ENCODE assay signal across 1 cellular context in genomic region chr5:136730426-136730825, GRCh38.
TF ChIP-seq lines count a peak whose summit lies in the region.

No MANE protein-coding gene starts in this region.

TF ChIP-seq in HCT116, 20 proteins besides CTCF, POLR2A, EP300 and RAD21 (continued from another document):
- TF ChIP-seq, protein P1, sequence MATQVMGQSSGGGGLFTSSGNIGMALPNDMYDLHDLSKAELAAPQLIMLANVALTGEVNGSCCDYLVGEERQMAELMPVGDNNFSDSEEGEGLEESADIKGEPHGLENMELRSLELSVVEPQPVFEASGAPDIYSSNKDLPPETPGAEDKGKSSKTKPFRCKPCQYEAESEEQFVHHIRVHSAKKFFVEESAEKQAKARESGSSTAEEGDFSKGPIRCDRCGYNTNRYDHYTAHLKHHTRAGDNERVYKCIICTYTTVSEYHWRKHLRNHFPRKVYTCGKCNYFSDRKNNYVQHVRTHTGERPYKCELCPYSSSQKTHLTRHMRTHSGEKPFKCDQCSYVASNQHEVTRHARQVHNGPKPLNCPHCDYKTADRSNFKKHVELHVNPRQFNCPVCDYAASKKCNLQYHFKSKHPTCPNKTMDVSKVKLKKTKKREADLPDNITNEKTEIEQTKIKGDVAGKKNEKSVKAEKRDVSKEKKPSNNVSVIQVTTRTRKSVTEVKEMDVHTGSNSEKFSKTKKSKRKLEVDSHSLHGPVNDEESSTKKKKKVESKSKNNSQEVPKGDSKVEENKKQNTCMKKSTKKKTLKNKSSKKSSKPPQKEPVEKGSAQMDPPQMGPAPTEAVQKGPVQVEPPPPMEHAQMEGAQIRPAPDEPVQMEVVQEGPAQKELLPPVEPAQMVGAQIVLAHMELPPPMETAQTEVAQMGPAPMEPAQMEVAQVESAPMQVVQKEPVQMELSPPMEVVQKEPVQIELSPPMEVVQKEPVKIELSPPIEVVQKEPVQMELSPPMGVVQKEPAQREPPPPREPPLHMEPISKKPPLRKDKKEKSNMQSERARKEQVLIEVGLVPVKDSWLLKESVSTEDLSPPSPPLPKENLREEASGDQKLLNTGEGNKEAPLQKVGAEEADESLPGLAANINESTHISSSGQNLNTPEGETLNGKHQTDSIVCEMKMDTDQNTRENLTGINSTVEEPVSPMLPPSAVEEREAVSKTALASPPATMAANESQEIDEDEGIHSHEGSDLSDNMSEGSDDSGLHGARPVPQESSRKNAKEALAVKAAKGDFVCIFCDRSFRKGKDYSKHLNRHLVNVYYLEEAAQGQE (IDR thresholded peaks at IDR 0.05; ENCODE audit: low read depth) = no peak
- no peak for TF ChIP-seq TCF7L2 (IDR thresholded peaks at IDR 0.05; ENCODE audit: borderline replicate concordance, extremely low read depth, insufficient read depth, insufficient read length)
- no peak for TF ChIP-seq ELF1 (IDR thresholded peaks at IDR 0.05; ENCODE audit: borderline replicate concordance, low read depth)
- no peak for TF ChIP-seq ZNF274 (IDR thresholded peaks at IDR 0.05; ENCODE audit: low read depth, low read length)
- TF ChIP-seq EZH2 (IDR thresholded peaks at IDR 0.05) = no peak
- TF ChIP-seq CEBPB (IDR thresholded peaks at IDR 0.05; ENCODE audit: low read depth) = no peak
- no peak for TF ChIP-seq POLR2AphosphoS5 (IDR thresholded peaks at IDR 0.05; ENCODE audit: low read depth, low read length)
- TF ChIP-seq, protein P2, sequence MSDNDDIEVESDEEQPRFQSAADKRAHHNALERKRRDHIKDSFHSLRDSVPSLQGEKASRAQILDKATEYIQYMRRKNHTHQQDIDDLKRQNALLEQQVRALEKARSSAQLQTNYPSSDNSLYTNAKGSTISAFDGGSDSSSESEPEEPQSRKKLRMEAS (IDR thresholded peaks at IDR 0.05) = no peak
- no peak for TF ChIP-seq CBX3 (IDR thresholded peaks at IDR 0.05; ENCODE audit: low read depth)
- TF ChIP-seq JUND (IDR thresholded peaks at IDR 0.05) = no peak
- no peak for TF ChIP-seq SIN3A (IDR thresholded peaks at IDR 0.05; ENCODE audit: low read depth)
- TF ChIP-seq YY1 (IDR thresholded peaks at IDR 0.05; ENCODE audit: extremely low read depth, insufficient replicate concordance, low read depth, low read length) = no peak
- TF ChIP-seq, protein P3, sequence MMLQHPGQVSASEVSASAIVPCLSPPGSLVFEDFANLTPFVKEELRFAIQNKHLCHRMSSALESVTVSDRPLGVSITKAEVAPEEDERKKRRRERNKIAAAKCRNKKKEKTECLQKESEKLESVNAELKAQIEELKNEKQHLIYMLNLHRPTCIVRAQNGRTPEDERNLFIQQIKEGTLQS (IDR thresholded peaks at IDR 0.05) = no peak
- no peak for TF ChIP-seq EZH2phosphoT487 (IDR thresholded peaks at IDR 0.05; ENCODE audit: borderline replicate concordance)
- TF ChIP-seq ZFX (IDR thresholded peaks at IDR 0.05) = no peak
